ENCODE assay signal across 1 cellular context in the genomic region with DNA sequence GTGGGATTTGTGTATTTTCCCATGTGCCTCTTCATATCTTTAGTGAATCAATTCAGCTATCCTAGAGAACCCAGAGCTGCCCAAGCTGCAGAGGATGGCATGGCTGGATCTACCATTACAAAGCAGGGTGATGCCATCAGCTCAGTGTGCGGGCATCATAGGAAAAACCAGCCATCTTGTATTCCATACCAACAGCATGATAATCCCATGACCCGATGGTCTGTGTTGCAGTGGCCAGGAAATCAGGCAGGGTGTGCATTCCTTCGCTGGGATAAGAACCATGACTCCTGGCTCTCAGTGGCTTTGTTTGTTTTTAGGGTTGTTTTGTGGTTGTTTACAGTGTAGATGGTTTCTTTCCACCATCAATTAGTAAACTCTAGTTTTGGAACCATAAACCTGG.
TF ChIP-seq lines count a peak whose summit lies in the region.

No MANE protein-coding gene starts in this region.

TF ChIP-seq in K562, 482 proteins besides CTCF, POLR2A, EP300 and RAD21 (continued from another document):
- TF ChIP-seq HDAC1 (IDR thresholded peaks at IDR 0.05) (no peak), BHLHE40 (IDR thresholded peaks at IDR 0.05; ENCODE audit: low read length) (no peak), CSDE1 (IDR thresholded peaks at IDR 0.05) (no peak), MED1 (CRISPR knock-in tag; IDR thresholded peaks at IDR 0.05; ENCODE audit: borderline replicate concordance) (no peak), FOXA1 (IDR thresholded peaks at IDR 0.05; ENCODE audit: borderline replicate concordance) (no peak)
